ENCODE assay signal across 8 cellular contexts in genomic region chr17:38703742-38704644, GRCh38. TPM values are rescaled to one million over a fixed set of nuclear protein-coding genes. Genes with fewer than 3 reads are reported as not detected.
DNase-seq lines count a peak whose midpoint lies in the region; ATAC-seq and TF ChIP-seq lines count a peak whose summit lies in the region.

No MANE protein-coding gene starts in this region.

- peak overlapping the region; percentile 90 to 99 (median 97) for H3K27ac ChIP-seq in BLaER1 treated with 17β-estradiol and CSF1 and Interleukin-3, amounts not matched to agents 10 nM and 100 nM
- H3K27ac ChIP-seq in HEK293 (ENCODE audit: extremely low read depth, low read depth, low read length) = peak overlapping the region; percentile 87; the same call in 1 of the 2 replicates
- no peak overlapping the region for H3K27ac ChIP-seq in mesenchymal stem cell (ENCODE audit: low read length, poor library complexity, severe bottlenecking)

- H3K9me3 Mint-ChIP-seq in activated CD4-positive, alpha-beta memory T cell treated with anti-CD3 and anti-CD28 coated beads for 36 hours = no peaks in the 10 kb centered on the region

- H3K27me3 Mint-ChIP-seq in activated CD4-positive, alpha-beta memory T cell treated with anti-CD3 and anti-CD28 coated beads for 36 hours = no peaks in the 10 kb centered on the region

- CTCF ChIA-PET in HEK293 (lab: Yijun Ruan, JAX) = interaction anchor here (0.5 to 1.0 kb wide), 6 partner anchors 20 to 162 kb away, joined by 3 to 6 read pairs (median 3); no protein-coding TSS in a partner anchor
- CTCF ChIA-PET in activated CD4-positive, alpha-beta memory T cell treated with anti-CD3 and anti-CD28 coated beads for 36 hours (lab: Charles Lee) = interaction anchor here (1.1 to 5.3 kb wide), 5 partner anchors 25 to 31 kb away, joined by 4 to 32 read pairs (median 6); partner anchors contain the start of gene EPOP

- H4K8ac ChIP-seq in mesenchymal stem cell (ENCODE audit: low read length) = peak overlapping the region; percentile 90

- H3K23ac ChIP-seq in mesenchymal stem cell (ENCODE audit: low read length in 2 of 2) = peak overlapping the region in 1 of 2 experiments; percentile 84

- DNase-seq in NCI-H510A treated with DMSO at 0.1 percent for 48 hours (lab: John Stamatoyannopoulos, UW) (peak; percentile 97), mesenchymal stem cell (peak; percentile 45)
- DNase-seq in activated CD4-positive, alpha-beta memory T cell treated with anti-CD3 and anti-CD28 coated beads for 36 hours = peak; percentile 92
- DNase-seq in effector CD8-positive, alpha-beta T cell (lab: John Stamatoyannopoulos, UW) = peak; percentile 61
- DNase-seq in stimulated activated CD8-positive, alpha-beta memory T cell treated with anti-CD3 and anti-CD28 coated beads, Interleukin-15, amount 100 ng/mL, for 48 hours (ENCODE audit: low read depth in 2 of 2) = peak; percentile 83 to 86

- peak overlapping the region; percentile 91 to 99 (median 97) for H3K9ac ChIP-seq in BLaER1 treated with 17β-estradiol and CSF1 and Interleukin-3, amounts not matched to agents 10 nM and 100 nM
- peak overlapping the region; percentile 90 for H3K9ac ChIP-seq in mesenchymal stem cell (ENCODE audit: low read length)

- peak overlapping the region; percentile 71 to 91 for H3K18ac ChIP-seq in mesenchymal stem cell (ENCODE audit: low read depth in 1 of 2, low read length in 2 of 2)

- peaks cover 46% of the 10 kb centered on the region for H3K4me1 Mint-ChIP-seq in activated CD4-positive, alpha-beta memory T cell treated with anti-CD3 and anti-CD28 coated beads for 36 hours (ENCODE audit: low read depth)

- H4K20me1 ChIP-seq in BLaER1 treated with 17β-estradiol and CSF1 and Interleukin-3, amounts not matched to agents 10 nM and 100 nM = peaks cover 20 to 31% (median 25%) of the 10 kb centered on the region in 11 experiments; a peak in 17 of 22 replicates

- peak overlapping the region in 1 of 2 experiments; percentile 2 for H3K14ac ChIP-seq in mesenchymal stem cell (ENCODE audit: low read length in 2 of 2)

- peaks cover 16 to 19% (median 18%) of the 10 kb centered on the region in 11 experiments for H3K36me3 ChIP-seq in BLaER1 treated with 17β-estradiol and CSF1 and Interleukin-3, amounts not matched to agents 10 nM and 100 nM
- peaks cover 7 to 15% of the 10 kb centered on the region in 2 experiments; a peak in 2 of 3 replicates for H3K36me3 ChIP-seq in HEK293 (ENCODE audit: control insufficient read depth in 2 of 2, insufficient read depth in 1 of 2, low read length in 2 of 2)
- H3K36me3 ChIP-seq in mesenchymal stem cell (ENCODE audit: control insufficient read depth in 1 of 2, insufficient read depth in 2 of 2, low read depth in 1 of 2, low read length in 2 of 2) = peaks cover 11 to 15% of the 10 kb centered on the region in 2 experiments

- peaks cover 53 to 79% (median 68%) of the 10 kb centered on the region in 10 experiments for H3K4me1 ChIP-seq in BLaER1 treated with 17β-estradiol and CSF1 and Interleukin-3, amounts not matched to agents 10 nM and 100 nM
- peaks cover 10% of the 10 kb centered on the region for H3K4me1 ChIP-seq in HEK293 (ENCODE audit: control insufficient read depth, insufficient read depth, low read length)
- peaks cover 46% of the 10 kb centered on the region for H3K4me1 ChIP-seq in mesenchymal stem cell (ENCODE audit: control insufficient read depth, insufficient read depth, low read depth, low read length)

- peak overlapping the region; percentile 75 to 96 (median 90) for H3K4me3 ChIP-seq in BLaER1 treated with 17β-estradiol and CSF1 and Interleukin-3, amounts not matched to agents 10 nM and 100 nM
- peak overlapping the region; percentile 60 for H3K4me3 ChIP-seq in HEK293 (ENCODE audit: low read depth, low read length)
- H3K4me3 ChIP-seq in mesenchymal stem cell (ENCODE audit: insufficient read depth in 1 of 2, low read depth in 1 of 2, low read length in 2 of 2) = peak overlapping the region; percentile 78 to 90

- H3K4me3 Mint-ChIP-seq in activated CD4-positive, alpha-beta memory T cell treated with anti-CD3 and anti-CD28 coated beads for 36 hours = peak overlapping the region; percentile 100

- H3K27ac Mint-ChIP-seq in activated CD4-positive, alpha-beta memory T cell treated with anti-CD3 and anti-CD28 coated beads for 36 hours = peak overlapping the region; percentile 100

- WGBS in mesenchymal stem cell = 2% methylated on average over 44 of the region's 52 CpGs

- intact Hi-C loops in activated CD4-positive, alpha-beta memory T cell treated with anti-CD3 and anti-CD28 coated beads for 36 hours (cut with micrococcal nuclease) = loop anchor here (5.0 kb wide), 2 partner anchors 148 to 448 kb away; partner anchors contain the start of genes PLXDC1 and RPL23

- H4K91ac ChIP-seq in mesenchymal stem cell (ENCODE audit: low read length) = peak overlapping the region; percentile 90

- peak overlapping the region; percentile 80 for H2BK120ac ChIP-seq in mesenchymal stem cell (ENCODE audit: low read depth, low read length)

- H2BK5ac ChIP-seq in mesenchymal stem cell (ENCODE audit: low read depth, low read length, poor library complexity, severe bottlenecking) = no peak overlapping the region

- H2BK12ac ChIP-seq in mesenchymal stem cell (ENCODE audit: low read length in 2 of 2) = peak overlapping the region in 1 of 2 experiments; percentile 60

- H2AFZ ChIP-seq in mesenchymal stem cell (ENCODE audit: low read depth, low read length) = peak overlapping the region; percentile 67

- POLR2A ChIA-PET in HEK293 (lab: Yijun Ruan, JAX) = interaction anchor here (1.0 to 3.6 kb wide), 5 partner anchors 12 to 449 kb away, joined by 4 to 20 read pairs (median 18); partner anchors contain the start of genes CISD3 and PSMB3
- POLR2A ChIA-PET in activated CD4-positive, alpha-beta memory T cell treated with anti-CD3 and anti-CD28 coated beads for 36 hours (lab: Charles Lee) = interaction anchor here (0.6 to 9.4 kb wide), 9 partner anchors 9 to 122 kb away, joined by 3 to 116 read pairs (median 4); partner anchors contain the start of genes CISD3, EPOP and PSMB3

- peaks cover 47% of the 10 kb centered on the region for H3K36me3 Mint-ChIP-seq in activated CD4-positive, alpha-beta memory T cell treated with anti-CD3 and anti-CD28 coated beads for 36 hours

- H2BK15ac ChIP-seq in mesenchymal stem cell (ENCODE audit: low read depth, poor library complexity, severe bottlenecking) = peak overlapping the region; percentile 88

- H3K79me1 ChIP-seq in mesenchymal stem cell (replicated peaks; ENCODE audit: low read length, poor library complexity, severe bottlenecking) = peaks cover 26% of the 10 kb centered on the region

- 0 out of 22 replicates have a peak, but pooled peaks cover 0 to 3% (median 0%) of the 10 kb centered on the region in 11 experiments for H3K9me3 ChIP-seq in BLaER1 treated with 17β-estradiol and CSF1 and Interleukin-3, amounts not matched to agents 10 nM and 100 nM (replicated peaks in 1 of 11)
- no peaks in the 10 kb centered on the region for H3K9me3 ChIP-seq in HEK293 (ENCODE audit: control insufficient read depth, insufficient read depth, low read depth, low read length)
- H3K9me3 ChIP-seq in mesenchymal stem cell (ENCODE audit: control insufficient read depth, low read length) = no peaks in the 10 kb centered on the region

- peak overlapping the region; percentile 89 to 99 (median 97) for H3K4me2 ChIP-seq in BLaER1 treated with 17β-estradiol and CSF1 and Interleukin-3, amounts not matched to agents 10 nM and 100 nM
- peak overlapping the region; percentile 84 for H3K4me2 ChIP-seq in mesenchymal stem cell (ENCODE audit: low read length, poor library complexity, severe bottlenecking)

- peak overlapping the region; percentile 5 for H2AK5ac ChIP-seq in mesenchymal stem cell (ENCODE audit: low read length, severe bottlenecking)

- TF ChIP-seq CTCF in HEK293 (tag by site-specific recombination; IDR thresholded peaks at IDR 0.05) = peak; percentile 21; the same call in 1 of the 2 replicates

- H3K27me3 ChIP-seq in BLaER1 treated with 17β-estradiol and CSF1 and Interleukin-3, amounts not matched to agents 10 nM and 100 nM = no peaks in the 10 kb centered on the region
- peaks cover 0 to 7% of the 10 kb centered on the region in 2 experiments for H3K27me3 ChIP-seq in mesenchymal stem cell (ENCODE audit: control insufficient read depth in 1 of 2, insufficient read depth in 1 of 2, low read length in 2 of 2)

- ATAC-seq in HG03520 (IDR thresholded peaks at IDR 0.05; ENCODE audit: unreplicated experiment) = no peak

- H3K4ac ChIP-seq in mesenchymal stem cell (ENCODE audit: low read depth in 1 of 2, low read length in 2 of 2) = peak overlapping the region; percentile 42 to 91

TF ChIP-seq in HEK293, 187 proteins besides CTCF, POLR2A, EP300 and RAD21 (continues in another document):
- TF ChIP-seq ZIC2 (tag by site-specific recombination; IDR thresholded peaks at IDR 0.05) (peak; percentile 81), GLIS2 (tag by site-specific recombination; IDR thresholded peaks at IDR 0.05) (peak; percentile 99), ZNF670 (tag by site-specific recombination; IDR thresholded peaks at IDR 0.05; ENCODE audit: low read depth) (no peak), ZNF571 (tag by site-specific recombination; IDR thresholded peaks at IDR 0.05) (no peak)

RNA-seq across cellular contexts. Expression of gene MLLT6, which starts 1.1 kb away (rescaled TPM):
- total RNA-seq in activated CD4-positive, alpha-beta memory T cell treated with anti-CD3 and anti-CD28 coated beads for 36 hours = 100 to 1,000 TPM; 204 to 221 TPM
- 12.6 TPM for polyA plus RNA-seq in mesenchymal stem cell (2013, experiment 1 of 2)
- polyA plus RNA-seq in mesenchymal stem cell (2013, experiment 2 of 2) = 11.8 TPM

RNA-seq across cellular contexts. Expression of gene CISD3, which starts 26.1 kb away (rescaled TPM):
- total RNA-seq in activated CD4-positive, alpha-beta memory T cell treated with anti-CD3 and anti-CD28 coated beads for 36 hours = 10 to 100 TPM; 54.7 to 59.1 TPM
- polyA plus RNA-seq in mesenchymal stem cell (2013, experiment 1 of 2) = 18.8 TPM
- polyA plus RNA-seq in mesenchymal stem cell (2013, experiment 2 of 2) = 19.6 TPM

RNA-seq across cellular contexts. Expression of gene EPOP, which starts 29.2 kb away (rescaled TPM):
- total RNA-seq in activated CD4-positive, alpha-beta memory T cell treated with anti-CD3 and anti-CD28 coated beads for 36 hours = 10 to 100 TPM; 37.1 to 38.0 TPM
- 0.47 TPM for polyA plus RNA-seq in mesenchymal stem cell (2013, experiment 1 of 2)
- polyA plus RNA-seq in mesenchymal stem cell (2013, experiment 2 of 2) = 0.48 TPM

RNA-seq across cellular contexts. Expression of gene PCGF2, which starts 44.1 kb away (rescaled TPM):
- total RNA-seq in activated CD4-positive, alpha-beta memory T cell treated with anti-CD3 and anti-CD28 coated beads for 36 hours = 1 to 10 TPM; 3.4 to 4.2 TPM
- polyA plus RNA-seq in mesenchymal stem cell (2013, experiment 1 of 2) = 50.8 TPM
- 51.3 TPM for polyA plus RNA-seq in mesenchymal stem cell (2013, experiment 2 of 2)

RNA-seq across cellular contexts. Expression of gene PSMB3, which starts 48.5 kb away (rescaled TPM):
- 100 to 1,000 TPM; 335 to 348 TPM for total RNA-seq in activated CD4-positive, alpha-beta memory T cell treated with anti-CD3 and anti-CD28 coated beads for 36 hours
- 203 TPM for polyA plus RNA-seq in mesenchymal stem cell (2013, experiment 1 of 2)
- polyA plus RNA-seq in mesenchymal stem cell (2013, experiment 2 of 2) = 206 TPM

Comparison
In these comparisons a context has a peak if more than half of its experiments do, and no peak if none do; other contexts are left out.
1. DNase-seq: peak in every context shown above with its lines; median percentile 97 in NCI-H510A treated with DMSO at 0.1 percent for 48 hours; 92 in activated CD4-positive, alpha-beta memory T cell treated with anti-CD3 and anti-CD28 coated beads for 36 hours; 84 in stimulated activated CD8-positive, alpha-beta memory T cell treated with anti-CD3 and anti-CD28 coated beads, Interleukin-15, amount 100 ng/mL, for 48 hours; 61 in effector CD8-positive, alpha-beta T cell; 45 in mesenchymal stem cell.